Comparison of ENCODE assay signal across 8 cellular contexts in genomic region chr17:75013077-75013391, GRCh38. TPM values are rescaled to one million over a fixed set of nuclear protein-coding genes. Genes with fewer than 3 reads are reported as not detected.
DNase-seq lines count a peak whose midpoint lies in the region; ATAC-seq and TF ChIP-seq lines count a peak whose summit lies in the region.

No MANE protein-coding gene starts in this region.

- in situ Hi-C loops in GM13976 (cut with MboI; ENCODE audit: low sequenced_read_pairs, unreplicated experiment): no loop called here

- H3K4me1 ChIP-seq in A673 (ENCODE audit: insufficient read depth, low read length, poor library complexity, severe bottlenecking) (peaks cover 18% of the 10 kb centered on the region), muscle layer of duodenum (ENCODE audit: control insufficient read depth in 1 of 2, insufficient read depth in 2 of 2, low read length in 2 of 2) (peaks cover 14 to 29% of the 10 kb centered on the region in 2 donors)

- H3K4me3 Mint-ChIP-seq in central memory CD8-positive, alpha-beta T cell: peak overlapping the region; percentile 90

- intact Hi-C loops in A673 (cut with micrococcal nuclease; ENCODE audit: unreplicated experiment): loop anchor here (2.0 kb wide), 2 partner anchors 20 to 26 kb away; partner anchors contain the start of gene CDR2L

- H3K36me3 ChIP-seq in A673 (ENCODE audit: insufficient read depth, low read length, poor library complexity, severe bottlenecking) (no peaks in the 10 kb centered on the region), muscle layer of duodenum (ENCODE audit: control insufficient read depth in 1 of 2, insufficient read depth in 2 of 2, low read length in 2 of 2) (no peaks in the 10 kb centered on the region)

- H3K27ac ChIP-seq in A673 (ENCODE audit: low read depth, low read length, poor library complexity, severe bottlenecking) (peak overlapping the region; percentile 66), muscle layer of duodenum (ENCODE audit: low read length) (peak overlapping the region; percentile 27)

- TF ChIP-seq CTCF in A673 (conservative IDR thresholded peaks at IDR 0.05; ENCODE audit: low read depth, low read length) (no peak), GM13976 (IDR thresholded peaks at IDR 0.05; ENCODE audit: borderline replicate concordance, control extremely low read depth, extremely low read depth, insufficient read depth, missing control alignments) (no peak)

- H3K27me3 ChIP-seq in A673 (replicated peaks; ENCODE audit: insufficient read depth, low read depth, low read length, poor library complexity) (no peaks in the 10 kb centered on the region), muscle layer of duodenum (ENCODE audit: low read depth, low read length) (no peaks in the 10 kb centered on the region)

- no peak for ATAC-seq in central memory CD8-positive, alpha-beta T cell (replicated peaks; ENCODE audit: extremely low read depth, poor library complexity, severe bottlenecking)

- no peaks in the 10 kb centered on the region for H3K9me3 Mint-ChIP-seq in central memory CD8-positive, alpha-beta T cell

- DNase-seq in A673 (ENCODE audit: low spot score) (no peak), cerebellar nuclear complex (lab: John Stamatoyannopoulos, UW) (no peak), GM13976 (ENCODE audit: low spot score) (no peak), LoVo (ENCODE audit: low spot score) (no peak), EL (no peak)
- no peak for DNase-seq in Jurkat, Clone E6-1 (ENCODE audit: low read depth, low spot score)
- no peak for DNase-seq in central memory CD8-positive, alpha-beta T cell (ENCODE audit: low spot score in 2 of 2)

- peak overlapping the region; percentile 85 for H3K27ac Mint-ChIP-seq in central memory CD8-positive, alpha-beta T cell (ENCODE audit: low read depth)

- H3K4me3 ChIP-seq in A673 (ENCODE audit: low read depth, low read length, poor library complexity, severe bottlenecking): peak overlapping the region; percentile 63
- H3K4me3 ChIP-seq in Jurkat, Clone E6-1 (ENCODE audit: low read length): peak overlapping the region; percentile 79
- peak overlapping the region; percentile 61 to 91 for H3K4me3 ChIP-seq in muscle layer of duodenum (ENCODE audit: low read depth in 1 of 2, low read length in 2 of 2)

- H3K9me3 ChIP-seq in A673 (ENCODE audit: low read depth, low read length, poor library complexity, severe bottlenecking): no peaks in the 10 kb centered on the region
- H3K9me3 ChIP-seq in muscle layer of duodenum (ENCODE audit: control insufficient read depth in 1 of 2, low read length in 2 of 2): no peaks in the 10 kb centered on the region

- POLR2A ChIA-PET in A673 (lab: Charles Lee; ENCODE audit: low non-redundant PET): interaction anchor here (0.5 kb wide), 1 partner anchor 33 kb away, joined by 3 read pairs; no protein-coding TSS in a partner anchor

- H3K27me3 Mint-ChIP-seq in central memory CD8-positive, alpha-beta T cell: no peaks in the 10 kb centered on the region

- peaks cover 31% of the 10 kb centered on the region for H3K4me1 Mint-ChIP-seq in central memory CD8-positive, alpha-beta T cell

- CTCF ChIA-PET in A673 (lab: Charles Lee): interaction anchor here (0.6 to 3.6 kb wide), 4 partner anchors 14 to 52 kb away, joined by 5 to 24 read pairs (median 10); partner anchors contain the start of gene CDR2L

- peaks cover 13% of the 10 kb centered on the region for H3K36me3 Mint-ChIP-seq in central memory CD8-positive, alpha-beta T cell (ENCODE audit: insufficient read depth)

- no TSS peak for BruUV-seq in A673 (replicated peaks; lab: Mats Ljungman, UMichigan)

RNA-seq across cellular contexts. Expression of gene MRPL58, which starts 0.6 kb away (rescaled TPM):
- 59.9 and 61.4 TPM in 2 replicates for total RNA-seq in A673 (2021)
- 92.3 TPM for polyA plus RNA-seq in Jurkat, Clone E6-1 (2012; ENCODE audit: insufficient read depth, insufficient read length)

RNA-seq across cellular contexts. Expression of gene CDR2L, which starts 25.6 kb away (rescaled TPM):
- total RNA-seq in A673 (2021): 5.8 and 7.6 TPM in 2 replicates
- polyA plus RNA-seq in Jurkat, Clone E6-1 (2012; ENCODE audit: insufficient read depth, insufficient read length): 8.1 TPM

RNA-seq across cellular contexts. Expression of gene ATP5PD, which starts 33.7 kb away (rescaled TPM):
- 291 and 311 TPM in 2 replicates for total RNA-seq in A673 (2021)
- 332 TPM for polyA plus RNA-seq in Jurkat, Clone E6-1 (2012; ENCODE audit: insufficient read depth, insufficient read length)

RNA-seq across cellular contexts. Expression of gene KCTD2, which starts 34.0 kb away (rescaled TPM):
- total RNA-seq in A673 (2021): 25.6 and 25.7 TPM in 2 replicates
- polyA plus RNA-seq in Jurkat, Clone E6-1 (2012; ENCODE audit: insufficient read depth, insufficient read length): 17.6 TPM

RNA-seq across cellular contexts. Expression of gene HID1, which starts 40.5 kb away (rescaled TPM):
- total RNA-seq in A673 (2021): 1.2 and 2.9 TPM in 2 replicates
- 8.5 TPM for polyA plus RNA-seq in Jurkat, Clone E6-1 (2012; ENCODE audit: insufficient read depth, insufficient read length)
